8 cellular contexts compared by ENCODE assay signal in genomic region chr9:105413486-105414068, GRCh38. TPM values are rescaled to one million over a fixed set of nuclear protein-coding genes. Genes with fewer than 3 reads are reported as not detected.
DNase-seq lines count a peak whose midpoint lies in the region; ATAC-seq and TF ChIP-seq lines count a peak whose summit lies in the region.

No MANE protein-coding gene starts in this region.

- 16 to 18% methylated on average over 3 of the region's 3 CpGs for WGBS in tibial nerve, 2 donors

- ATAC-seq in activated CD8-positive, alpha-beta T cell treated with anti-CD3 and anti-CD28 coated beads, Interleukin-2, amount 10 ng/mL, durations not matched to agents 7 days and 5 days: no peak
- no peak for ATAC-seq in stimulated activated naive B cell treated with anti-CD40 and anti-IgM and Interleukin-4, amounts not matched to agents 10 μg/mL and 1 μg/mL and 100 μg/mL, for 72 hours (replicated peaks)

- H3K9me3 Mint-ChIP-seq in activated CD8-positive, alpha-beta T cell treated with anti-CD3 and anti-CD28 coated beads, Interleukin-2, amount 10 ng/mL, durations not matched to agents 7 days and 5 days (ENCODE audit: insufficient read depth): peaks cover 15% of the 10 kb centered on the region
- peaks cover 6 to 11% of the 10 kb centered on the region in 2 donors for H3K9me3 Mint-ChIP-seq in stimulated activated naive B cell treated with anti-CD40 and anti-IgM and Interleukin-4, amounts not matched to agents 10 μg/mL and 1 μg/mL and 100 μg/mL, for 72 hours

- H3K4me3 ChIP-seq in Peyer's patch (no peak overlapping the region), tibial nerve (no peak overlapping the region)

- H3K4me3 Mint-ChIP-seq in activated CD8-positive, alpha-beta T cell treated with anti-CD3 and anti-CD28 coated beads, Interleukin-2, amount 10 ng/mL, durations not matched to agents 7 days and 5 days: no peak overlapping the region
- no peak overlapping the region for H3K4me3 Mint-ChIP-seq in stimulated activated naive B cell treated with anti-CD40 and anti-IgM and Interleukin-4, amounts not matched to agents 10 μg/mL and 1 μg/mL and 100 μg/mL, for 72 hours

- H3K4me1 ChIP-seq in Peyer's patch: no peaks in the 10 kb centered on the region
- peaks cover 0 to 27% (median 0%) of the 10 kb centered on the region in 4 donors for H3K4me1 ChIP-seq in tibial nerve

- H3K9me3 ChIP-seq in Peyer's patch (no peaks in the 10 kb centered on the region), tibial nerve (peaks cover 0 to 33% (median 5%) of the 10 kb centered on the region in 4 donors)

- peaks cover 26% of the 10 kb centered on the region for H3K4me1 Mint-ChIP-seq in activated CD8-positive, alpha-beta T cell treated with anti-CD3 and anti-CD28 coated beads, Interleukin-2, amount 10 ng/mL, durations not matched to agents 7 days and 5 days (ENCODE audit: low read depth)
- H3K4me1 Mint-ChIP-seq in stimulated activated naive B cell treated with anti-CD40 and anti-IgM and Interleukin-4, amounts not matched to agents 10 μg/mL and 1 μg/mL and 100 μg/mL, for 72 hours: peaks cover 3 to 8% of the 10 kb centered on the region in 2 donors

- DNase-seq in NCI-H510A treated with DMSO at 0.1 percent for 48 hours (lab: John Stamatoyannopoulos, UW): peak; percentile 29
- no peak for DNase-seq in NCI-H510A (lab: John Stamatoyannopoulos, UW)
- no peak for DNase-seq in Peyer's patch
- DNase-seq in fibroblast of the conjunctiva (ENCODE audit: low read depth): peak; percentile 38
- peak in 1 of 2 donors; percentile 46 for DNase-seq in tibial nerve (ENCODE audit: low spot score in 2 of 2)
- no peak for DNase-seq in activated CD8-positive, alpha-beta T cell treated with anti-CD3 and anti-CD28 coated beads, Interleukin-2, amount 10 ng/mL, durations not matched to agents 7 days and 5 days
- DNase-seq in cortex of kidney (lab: John Stamatoyannopoulos, UW): no peak
- no peak for DNase-seq in stimulated activated naive B cell treated with anti-CD40 and anti-IgM and Interleukin-4, amounts not matched to agents 10 μg/mL and 1 μg/mL and 100 μg/mL, for 72 hours

- POLR2A ChIA-PET in activated CD8-positive, alpha-beta T cell treated with anti-CD3 and anti-CD28 coated beads, Interleukin-2, amount 10 ng/mL, durations not matched to agents 7 days and 5 days (lab: Charles Lee): no interaction called here

- TF ChIP-seq POLR2A in Peyer's patch (IDR thresholded peaks at IDR 0.05): no peak
- no peak for TF ChIP-seq POLR2A in tibial nerve (IDR thresholded peaks at IDR 0.05)

- CTCF ChIA-PET in activated CD8-positive, alpha-beta T cell treated with anti-CD3 and anti-CD28 coated beads, Interleukin-2, amount 10 ng/mL, durations not matched to agents 7 days and 5 days (lab: Charles Lee): interaction anchor here (3.2 to 3.5 kb wide), 2 partner anchors 8 to 254 kb away, joined by 17 to 19 read pairs; no protein-coding TSS in a partner anchor

- no peak overlapping the region for H3K27ac Mint-ChIP-seq in activated CD8-positive, alpha-beta T cell treated with anti-CD3 and anti-CD28 coated beads, Interleukin-2, amount 10 ng/mL, durations not matched to agents 7 days and 5 days
- no peak overlapping the region for H3K27ac Mint-ChIP-seq in stimulated activated naive B cell treated with anti-CD40 and anti-IgM and Interleukin-4, amounts not matched to agents 10 μg/mL and 1 μg/mL and 100 μg/mL, for 72 hours

- peaks cover 12% of the 10 kb centered on the region for H3K36me3 Mint-ChIP-seq in activated CD8-positive, alpha-beta T cell treated with anti-CD3 and anti-CD28 coated beads, Interleukin-2, amount 10 ng/mL, durations not matched to agents 7 days and 5 days (ENCODE audit: low read depth)
- peaks cover 0 to 4% of the 10 kb centered on the region in 2 donors for H3K36me3 Mint-ChIP-seq in stimulated activated naive B cell treated with anti-CD40 and anti-IgM and Interleukin-4, amounts not matched to agents 10 μg/mL and 1 μg/mL and 100 μg/mL, for 72 hours

- H3K36me3 ChIP-seq in Peyer's patch (no peaks in the 10 kb centered on the region), tibial nerve (no peaks in the 10 kb centered on the region)

- H3K27me3 ChIP-seq in Peyer's patch (no peaks in the 10 kb centered on the region), tibial nerve (no peaks in the 10 kb centered on the region)

- H3K27me3 Mint-ChIP-seq in activated CD8-positive, alpha-beta T cell treated with anti-CD3 and anti-CD28 coated beads, Interleukin-2, amount 10 ng/mL, durations not matched to agents 7 days and 5 days (ENCODE audit: low read depth): peaks cover 46% of the 10 kb centered on the region
- no peaks in the 10 kb centered on the region for H3K27me3 Mint-ChIP-seq in stimulated activated naive B cell treated with anti-CD40 and anti-IgM and Interleukin-4, amounts not matched to agents 10 μg/mL and 1 μg/mL and 100 μg/mL, for 72 hours

- H3K27ac ChIP-seq in Peyer's patch (no peak overlapping the region), tibial nerve (peak overlapping the region in 2 of 4 donors; percentile 36 to 38)

- peak in 1 of 2 donors; percentile 40 for TF ChIP-seq EP300 in tibial nerve (IDR thresholded peaks at IDR 0.05)

- TF ChIP-seq CTCF in Peyer's patch (IDR thresholded peaks at IDR 0.05) (peak in 4 of 6 experiments; percentile 12 to 60 (median 54)), tibial nerve (IDR thresholded peaks at IDR 0.05) (peak; percentile 18 to 63 (median 24))

RNA-seq across cellular contexts. Expression of gene FSD1L, which starts 34.3 kb away (rescaled TPM):
- 10 to 100 TPM; 10.1 to 24.3 (median 13.7) TPM for total RNA-seq in Peyer's patch
- total RNA-seq in tibial nerve: 10 to 100 TPM in 1 of 4 donors, 1 to 10 TPM in 3; 2.9 to 13.2 (median 6.0) TPM
- 1 to 10 TPM; 7.9 to 8.3 TPM for total RNA-seq in activated CD8-positive, alpha-beta T cell treated with anti-CD3 and anti-CD28 coated beads, Interleukin-2, amount 10 ng/mL, durations not matched to agents 7 days and 5 days

Comparison
In these comparisons a context has a peak if more than half of its experiments do, and no peak if none do; other contexts are left out.
1. DNase-seq: peak in NCI-H510A treated with DMSO at 0.1 percent for 48 hours (single experiment) and fibroblast of the conjunctiva (single experiment); none in NCI-H510A (single experiment), Peyer's patch (0 of 3), activated CD8-positive, alpha-beta T cell treated with anti-CD3 and anti-CD28 coated beads, Interleukin-2, amount 10 ng/mL, durations not matched to agents 7 days and 5 days (single experiment), cortex of kidney (single experiment) and stimulated activated naive B cell treated with anti-CD40 and anti-IgM and Interleukin-4, amounts not matched to agents 10 μg/mL and 1 μg/mL and 100 μg/mL, for 72 hours (single experiment).